20 cellular contexts compared by ENCODE assay signal in the genomic region with DNA sequence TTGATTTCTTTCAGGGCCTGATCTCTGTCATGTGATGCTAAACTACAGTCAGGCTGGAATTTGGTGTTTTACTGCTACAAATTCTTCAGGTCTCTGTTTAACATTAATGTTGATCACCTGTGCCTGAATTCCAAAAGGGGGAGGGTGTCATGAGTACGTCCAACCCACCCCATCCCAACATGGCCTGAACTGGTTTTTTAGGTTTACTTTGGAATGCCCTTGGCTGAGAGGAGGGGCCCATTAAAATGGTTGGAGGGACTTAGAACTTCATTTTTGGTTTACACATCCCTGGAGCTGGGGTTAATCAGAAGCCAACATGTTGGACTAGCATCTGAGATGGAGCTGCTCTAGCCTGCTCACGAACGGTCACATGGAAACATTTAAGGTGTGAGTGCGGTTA.
"Had no signal": no experiment of that assay in that cellular context is flagged by ENCODE, and none has a peak within 500 bp of the region (broad histone marks: within the 10 kb centered on the region; RNA-seq: fewer than 3 reads in every experiment).

No MANE protein-coding gene starts in this region.

- H3K9me3 ChIP-seq: SK-N-SH had no signal

- H3K4me2 ChIP-seq: SK-N-SH had no signal

- FAIRE-seq: HTR-8/SVneo, RCC 7860 had no signal

- H3K27ac ChIP-seq: HL-60 had no signal

- DNase-seq: KBM-7, MV-4-11, NCI-H1048, NCI-H1105, NCI-H1417, NCI-H1436 treated with DMSO at 0.1 percent for 48 hours, NCI-H1694, NCI-H187 treated with DMSO at 0.1 percent for 48 hours, NCI-H2029 treated with DMSO at 0.1 percent for 48 hours, NCI-H2171 treated with DMSO at 0.1 percent for 48 hours, NCI-H524, NCI-H526 treated with DMSO at 0.1 percent for 48 hours, NCI-H748 treated with DMSO at 0.1 percent for 48 hours, RPMI8226, SHP77, SK-N-SH, SW 1271 had no signal

- H3K9ac ChIP-seq: SK-N-SH had no signal
